Comparison of ENCODE assay signal across 11 cellular contexts in genomic region chr6:37174196-37174514, GRCh38. TPM values are rescaled to one million over a fixed set of nuclear protein-coding genes. Genes with fewer than 3 reads are reported as not detected.
DNase-seq lines count a peak whose midpoint lies in the region; ATAC-seq and TF ChIP-seq lines count a peak whose summit lies in the region.
"Had no signal": no experiment of that assay in that cellular context is flagged by ENCODE, and none has a peak within 500 bp of the region (broad histone marks: within the 10 kb centered on the region; RNA-seq: fewer than 3 reads in every experiment).

No MANE protein-coding gene starts in this region.

- no peaks in the 10 kb centered on the region for H3K27me3 ChIP-seq in esophagus (ENCODE audit: control insufficient read depth in 1 of 2, insufficient read depth in 2 of 2, low read length in 2 of 2)

- CTCF ChIA-PET in activated CD4-positive, alpha-beta T cell treated with anti-CD3 and anti-CD28 coated beads, Interleukin-2, amount 10 ng/mL, durations not matched to agents 7 days and 5 days (lab: Charles Lee): interaction anchor here (4.5 to 15.6 kb wide), 4 partner anchors 15 to 150 kb away, joined by 43 to 347 read pairs (median 134); no protein-coding TSS in a partner anchor

- H3K4me3 Mint-ChIP-seq in activated CD4-positive, alpha-beta T cell treated with anti-CD3 and anti-CD28 coated beads, Interleukin-2, amount 10 ng/mL, durations not matched to agents 7 days and 5 days: peak overlapping the region; percentile 98
- H3K4me3 Mint-ChIP-seq in stimulated activated naive CD8-positive, alpha-beta T cell treated with anti-CD3 and anti-CD28 coated beads, Interleukin-15, amount 100 ng/mL, for 72 hours: peak overlapping the region; percentile 89 to 99

- H3K27ac Mint-ChIP-seq in activated CD4-positive, alpha-beta T cell treated with anti-CD3 and anti-CD28 coated beads, Interleukin-2, amount 10 ng/mL, durations not matched to agents 7 days and 5 days: peak overlapping the region; percentile 98
- peak overlapping the region; percentile 98 to 99 for H3K27ac Mint-ChIP-seq in stimulated activated naive CD8-positive, alpha-beta T cell treated with anti-CD3 and anti-CD28 coated beads, Interleukin-15, amount 100 ng/mL, for 72 hours

- peaks cover 76% of the 10 kb centered on the region for H3K36me3 Mint-ChIP-seq in activated CD4-positive, alpha-beta T cell treated with anti-CD3 and anti-CD28 coated beads, Interleukin-2, amount 10 ng/mL, durations not matched to agents 7 days and 5 days (ENCODE audit: low read depth)

- no peaks in the 10 kb centered on the region for H3K9me3 ChIP-seq in esophagus (ENCODE audit: control insufficient read depth in 2 of 2, insufficient read depth in 1 of 2, low read depth in 1 of 2, low read length in 1 of 2)
- H3K9me3 ChIP-seq: mucosa of descending colon had no signal

- POLR2A ChIA-PET in activated CD4-positive, alpha-beta T cell treated with anti-CD3 and anti-CD28 coated beads, Interleukin-2, amount 10 ng/mL, durations not matched to agents 7 days and 5 days (lab: Charles Lee): interaction anchor here (3.6 kb wide), 1 partner anchor 35 kb away, joined by 22 read pairs; no protein-coding TSS in a partner anchor

- H3K27ac ChIP-seq in VCaP: peak overlapping the region; percentile 92; the same call in 1 of the 2 replicates
- H3K27ac ChIP-seq in esophagus (ENCODE audit: low read depth in 2 of 2, low read length in 1 of 2): peak overlapping the region; percentile 6 to 76

- no peak for TF ChIP-seq CTCF in VCaP (conservative IDR thresholded peaks at IDR 0.05)

- peak overlapping the region; percentile 13 to 93 for H3K4me3 ChIP-seq in esophagus (ENCODE audit: low read depth in 1 of 2, low read length in 2 of 2)
- H3K4me3 ChIP-seq: mucosa of descending colon had no signal

- no peak for DNase-seq in activated CD4-positive, alpha-beta T cell treated with anti-CD3 and anti-CD28 coated beads, Interleukin-2, amount 10 ng/mL, durations not matched to agents 7 days and 5 days
- DNase-seq in activated CD4-positive, alpha-beta T cell treated with anti-CD3 and anti-CD28 coated beads, Interleukin-2, amount 50 U/mL, for 4 hours: no peak
- DNase-seq in stimulated activated naive CD8-positive, alpha-beta T cell treated with anti-CD3 and anti-CD28 coated beads, Interleukin-15, amount 100 ng/mL, for 72 hours: no peak
- no peak for DNase-seq in activated gamma-delta T cell (lab: John Stamatoyannopoulos, UW)
- DNase-seq in HK-2 (ENCODE audit: unreplicated experiment): no peak
- no peak for DNase-seq in cortex of kidney (lab: John Stamatoyannopoulos, UW)
- DNase-seq: DMS79, mucosa of descending colon, trophoblast cell had no signal

- no peak for ATAC-seq in stimulated activated naive CD8-positive, alpha-beta T cell treated with anti-CD3 and anti-CD28 coated beads, Interleukin-15, amount 100 ng/mL, for 72 hours
- ATAC-seq: mucosa of descending colon had no signal

- peaks cover 20 to 21% of the 10 kb centered on the region in 2 donors for H3K36me3 ChIP-seq in esophagus (ENCODE audit: control insufficient read depth in 2 of 2, insufficient read depth in 2 of 2, low read length in 1 of 2)

- H3K9me3 Mint-ChIP-seq in activated CD4-positive, alpha-beta T cell treated with anti-CD3 and anti-CD28 coated beads, Interleukin-2, amount 10 ng/mL, durations not matched to agents 7 days and 5 days: peaks cover 4% of the 10 kb centered on the region
- H3K9me3 Mint-ChIP-seq in stimulated activated naive CD8-positive, alpha-beta T cell treated with anti-CD3 and anti-CD28 coated beads, Interleukin-15, amount 100 ng/mL, for 72 hours: peaks cover 0 to 14% of the 10 kb centered on the region in 2 donors

- H3K4me1 ChIP-seq in esophagus (ENCODE audit: control insufficient read depth in 2 of 2, insufficient read depth in 2 of 2, low read length in 1 of 2): no peaks in the 10 kb centered on the region

- peaks cover 51% of the 10 kb centered on the region for H3K4me1 Mint-ChIP-seq in activated CD4-positive, alpha-beta T cell treated with anti-CD3 and anti-CD28 coated beads, Interleukin-2, amount 10 ng/mL, durations not matched to agents 7 days and 5 days
- peaks cover 60% of the 10 kb centered on the region for H3K4me1 Mint-ChIP-seq in stimulated activated naive CD8-positive, alpha-beta T cell treated with anti-CD3 and anti-CD28 coated beads, Interleukin-15, amount 100 ng/mL, for 72 hours

- no peaks in the 10 kb centered on the region for H3K27me3 Mint-ChIP-seq in activated CD4-positive, alpha-beta T cell treated with anti-CD3 and anti-CD28 coated beads, Interleukin-2, amount 10 ng/mL, durations not matched to agents 7 days and 5 days
- H3K27me3 Mint-ChIP-seq in stimulated activated naive CD8-positive, alpha-beta T cell treated with anti-CD3 and anti-CD28 coated beads, Interleukin-15, amount 100 ng/mL, for 72 hours: no peaks in the 10 kb centered on the region

- 83% methylated on average over 3 of the region's 3 CpGs for WGBS in esophagus, 2 donors

RNA-seq across cellular contexts. Expression of gene PIM1, which starts 4.2 kb away (rescaled TPM):
- 100 to 1,000 TPM; 393 to 412 TPM for total RNA-seq in activated CD4-positive, alpha-beta T cell treated with anti-CD3 and anti-CD28 coated beads, Interleukin-2, amount 10 ng/mL, durations not matched to agents 7 days and 5 days
- 100 to 1,000 TPM; 174 to 178 TPM for polyA plus RNA-seq in esophagus
